In the genomic region with DNA sequence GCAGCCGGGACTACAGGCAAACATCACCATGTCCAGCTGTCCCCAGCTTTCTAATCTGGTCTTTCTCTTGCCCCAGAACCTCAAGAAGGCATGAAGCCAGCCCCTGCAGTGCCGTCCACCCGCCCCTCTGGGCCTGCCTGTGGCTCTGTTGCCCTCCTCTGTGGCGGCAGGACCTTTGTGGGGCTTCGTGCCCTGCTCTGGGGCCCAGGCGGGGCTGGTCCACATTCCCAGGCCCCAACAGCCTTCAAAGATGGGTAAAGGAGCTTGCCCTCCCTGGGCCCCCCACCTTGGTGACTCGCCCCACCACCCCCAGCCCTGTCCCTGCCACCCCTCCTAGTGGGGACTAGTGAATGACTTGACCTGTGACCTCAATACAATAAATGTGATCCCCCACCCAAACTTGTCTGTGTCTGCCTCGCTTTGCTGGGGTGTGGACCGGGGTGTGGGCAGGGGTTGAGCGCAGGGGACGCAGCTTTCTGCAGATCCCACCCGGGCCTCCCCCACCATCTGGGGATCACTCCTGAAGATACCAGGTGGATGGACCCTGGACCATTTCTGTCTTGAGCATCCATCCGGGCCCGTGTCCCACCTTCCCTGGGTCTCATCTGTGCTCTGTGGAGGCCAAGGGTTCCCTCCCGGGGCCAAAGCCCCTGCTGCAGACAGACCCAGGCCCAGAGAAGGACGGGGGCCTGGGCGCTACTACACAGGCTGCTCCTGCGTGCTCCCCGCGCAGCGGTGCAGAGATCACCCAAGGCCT, we compare ENCODE assay signal across 1 cellular context.
TF ChIP-seq lines count a peak whose summit lies in the region.

No MANE protein-coding gene starts in this region.

TF ChIP-seq in IMR-90, 13 proteins besides CTCF, POLR2A, EP300 and RAD21:
- TF ChIP-seq MAFK (IDR thresholded peaks at IDR 0.05; ENCODE audit: low read depth, low read length) (no peak), ELK1 (IDR thresholded peaks at IDR 0.05; ENCODE audit: borderline replicate concordance, low read depth, low read length) (no peak), SMC3 (IDR thresholded peaks at IDR 0.05; ENCODE audit: low read depth, low read length) (no peak), RCOR1 (IDR thresholded peaks at IDR 0.05; ENCODE audit: insufficient replicate concordance, low read length) (no peak), CEBPB (IDR thresholded peaks at IDR 0.05; ENCODE audit: low read depth, low read length) (no peak), BHLHE40 (IDR thresholded peaks at IDR 0.05; ENCODE audit: low read depth, low read length) (no peak), MAZ (IDR thresholded peaks at IDR 0.05; ENCODE audit: borderline replicate concordance, low read depth, low read length) (no peak), FOS (IDR thresholded peaks at IDR 0.05; ENCODE audit: low read depth, low read length) (no peak), CHD1 (IDR thresholded peaks at IDR 0.05; ENCODE audit: low read depth, low read length) (no peak), MXI1 (IDR thresholded peaks at IDR 0.05; ENCODE audit: borderline replicate concordance, low read depth, low read length) (no peak)
- TF ChIP-seq, protein P1, sequence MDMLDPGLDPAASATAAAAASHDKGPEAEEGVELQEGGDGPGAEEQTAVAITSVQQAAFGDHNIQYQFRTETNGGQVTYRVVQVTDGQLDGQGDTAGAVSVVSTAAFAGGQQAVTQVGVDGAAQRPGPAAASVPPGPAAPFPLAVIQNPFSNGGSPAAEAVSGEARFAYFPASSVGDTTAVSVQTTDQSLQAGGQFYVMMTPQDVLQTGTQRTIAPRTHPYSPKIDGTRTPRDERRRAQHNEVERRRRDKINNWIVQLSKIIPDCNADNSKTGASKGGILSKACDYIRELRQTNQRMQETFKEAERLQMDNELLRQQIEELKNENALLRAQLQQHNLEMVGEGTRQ (IDR thresholded peaks at IDR 0.05; ENCODE audit: low read depth, low read length), result no peak
